ENCODE assay signal across 1 cellular context in genomic region chr5:179818746-179819295, GRCh38.
A peak's percentile ranks its signal among the peaks of the same experiment; 100 is the strongest.
TF ChIP-seq lines count a peak whose summit lies in the region.

No MANE protein-coding gene starts in this region.

TF ChIP-seq in HEK293, 187 proteins besides CTCF, POLR2A, EP300 and RAD21 (continued from another document and continues in another):
- TF ChIP-seq ZNF558 (tag by site-specific recombination; IDR thresholded peaks at IDR 0.05), result 0 out of 2 replicates have a peak, but pooled peaks have one; percentile 17
- peak; percentile 99 for TF ChIP-seq ZNF629 (tag by site-specific recombination; IDR thresholded peaks at IDR 0.05)
- TF ChIP-seq ZNF366 (tag by site-specific recombination; conservative IDR thresholded peaks at IDR 0.05), result peak; percentile 90
- peak; percentile 91 for TF ChIP-seq SP7 (tag by site-specific recombination; IDR thresholded peaks at IDR 0.05)
- no peak; the same call in 1 of the 2 replicates for TF ChIP-seq ZNF596 (tag by site-specific recombination; IDR thresholded peaks at IDR 0.05)
- 0 out of 2 replicates have a peak, but pooled peaks have one; percentile 28 for TF ChIP-seq YY1 (tag by site-specific recombination; IDR thresholded peaks at IDR 0.05)
- peak; percentile 82 for TF ChIP-seq ZNF394 (tag by site-specific recombination; IDR thresholded peaks at IDR 0.05; ENCODE audit: borderline replicate concordance)
- peak; percentile 92 for TF ChIP-seq WT1 (tag by site-specific recombination; IDR thresholded peaks at IDR 0.05)
- TF ChIP-seq, protein P1, sequence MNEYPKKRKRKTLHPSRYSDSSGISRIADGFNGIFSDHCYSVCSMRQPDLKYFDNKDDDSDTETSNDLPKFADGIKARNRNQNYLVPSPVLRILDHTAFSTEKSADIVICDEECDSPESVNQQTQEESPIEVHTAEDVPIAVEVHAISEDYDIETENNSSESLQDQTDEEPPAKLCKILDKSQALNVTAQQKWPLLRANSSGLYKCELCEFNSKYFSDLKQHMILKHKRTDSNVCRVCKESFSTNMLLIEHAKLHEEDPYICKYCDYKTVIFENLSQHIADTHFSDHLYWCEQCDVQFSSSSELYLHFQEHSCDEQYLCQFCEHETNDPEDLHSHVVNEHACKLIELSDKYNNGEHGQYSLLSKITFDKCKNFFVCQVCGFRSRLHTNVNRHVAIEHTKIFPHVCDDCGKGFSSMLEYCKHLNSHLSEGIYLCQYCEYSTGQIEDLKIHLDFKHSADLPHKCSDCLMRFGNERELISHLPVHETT (tag by site-specific recombination; IDR thresholded peaks at IDR 0.05), result peak; percentile 89
- peak; percentile 62 for TF ChIP-seq ZNF335 (tag by site-specific recombination; conservative IDR thresholded peaks at IDR 0.05)
- TF ChIP-seq INSM2 (tag by site-specific recombination; IDR thresholded peaks at IDR 0.05), result peak; percentile 72
- TF ChIP-seq, protein P2, sequence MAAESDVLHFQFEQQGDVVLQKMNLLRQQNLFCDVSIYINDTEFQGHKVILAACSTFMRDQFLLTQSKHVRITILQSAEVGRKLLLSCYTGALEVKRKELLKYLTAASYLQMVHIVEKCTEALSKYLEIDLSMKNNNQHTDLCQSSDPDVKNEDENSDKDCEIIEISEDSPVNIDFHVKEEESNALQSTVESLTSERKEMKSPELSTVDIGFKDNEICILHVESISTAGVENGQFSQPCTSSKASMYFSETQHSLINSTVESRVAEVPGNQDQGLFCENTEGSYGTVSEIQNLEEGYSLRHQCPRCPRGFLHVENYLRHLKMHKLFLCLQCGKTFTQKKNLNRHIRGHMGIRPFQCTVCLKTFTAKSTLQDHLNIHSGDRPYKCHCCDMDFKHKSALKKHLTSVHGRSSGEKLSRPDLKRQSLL (tag by site-specific recombination; IDR thresholded peaks at IDR 0.05), result 0 out of 2 replicates have a peak, but pooled peaks have one; percentile 37
- peak; percentile 99 for TF ChIP-seq ZEB2 (tag by site-specific recombination; IDR thresholded peaks at IDR 0.05)
- TF ChIP-seq, protein P3, sequence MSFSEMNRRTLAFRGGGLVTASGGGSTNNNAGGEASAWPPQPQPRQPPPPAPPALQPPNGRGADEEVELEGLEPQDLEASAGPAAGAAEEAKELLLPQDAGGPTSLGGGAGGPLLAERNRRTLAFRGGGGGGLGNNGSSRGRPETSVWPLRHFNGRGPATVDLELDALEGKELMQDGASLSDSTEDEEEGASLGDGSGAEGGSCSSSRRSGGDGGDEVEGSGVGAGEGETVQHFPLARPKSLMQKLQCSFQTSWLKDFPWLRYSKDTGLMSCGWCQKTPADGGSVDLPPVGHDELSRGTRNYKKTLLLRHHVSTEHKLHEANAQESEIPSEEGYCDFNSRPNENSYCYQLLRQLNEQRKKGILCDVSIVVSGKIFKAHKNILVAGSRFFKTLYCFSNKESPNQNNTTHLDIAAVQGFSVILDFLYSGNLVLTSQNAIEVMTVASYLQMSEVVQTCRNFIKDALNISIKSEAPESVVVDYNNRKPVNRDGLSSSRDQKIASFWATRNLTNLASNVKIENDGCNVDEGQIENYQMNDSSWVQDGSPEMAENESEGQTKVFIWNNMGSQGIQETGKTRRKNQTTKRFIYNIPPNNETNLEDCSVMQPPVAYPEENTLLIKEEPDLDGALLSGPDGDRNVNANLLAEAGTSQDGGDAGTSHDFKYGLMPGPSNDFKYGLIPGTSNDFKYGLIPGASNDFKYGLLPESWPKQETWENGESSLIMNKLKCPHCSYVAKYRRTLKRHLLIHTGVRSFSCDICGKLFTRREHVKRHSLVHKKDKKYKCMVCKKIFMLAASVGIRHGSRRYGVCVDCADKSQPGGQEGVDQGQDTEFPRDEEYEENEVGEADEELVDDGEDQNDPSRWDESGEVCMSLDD (tag by site-specific recombination; IDR thresholded peaks at IDR 0.05), result peak; percentile 99
- peak; percentile 28; the same call in 1 of the 2 replicates for TF ChIP-seq REST (tag by site-specific recombination; IDR thresholded peaks at IDR 0.05)
- TF ChIP-seq, protein P4, sequence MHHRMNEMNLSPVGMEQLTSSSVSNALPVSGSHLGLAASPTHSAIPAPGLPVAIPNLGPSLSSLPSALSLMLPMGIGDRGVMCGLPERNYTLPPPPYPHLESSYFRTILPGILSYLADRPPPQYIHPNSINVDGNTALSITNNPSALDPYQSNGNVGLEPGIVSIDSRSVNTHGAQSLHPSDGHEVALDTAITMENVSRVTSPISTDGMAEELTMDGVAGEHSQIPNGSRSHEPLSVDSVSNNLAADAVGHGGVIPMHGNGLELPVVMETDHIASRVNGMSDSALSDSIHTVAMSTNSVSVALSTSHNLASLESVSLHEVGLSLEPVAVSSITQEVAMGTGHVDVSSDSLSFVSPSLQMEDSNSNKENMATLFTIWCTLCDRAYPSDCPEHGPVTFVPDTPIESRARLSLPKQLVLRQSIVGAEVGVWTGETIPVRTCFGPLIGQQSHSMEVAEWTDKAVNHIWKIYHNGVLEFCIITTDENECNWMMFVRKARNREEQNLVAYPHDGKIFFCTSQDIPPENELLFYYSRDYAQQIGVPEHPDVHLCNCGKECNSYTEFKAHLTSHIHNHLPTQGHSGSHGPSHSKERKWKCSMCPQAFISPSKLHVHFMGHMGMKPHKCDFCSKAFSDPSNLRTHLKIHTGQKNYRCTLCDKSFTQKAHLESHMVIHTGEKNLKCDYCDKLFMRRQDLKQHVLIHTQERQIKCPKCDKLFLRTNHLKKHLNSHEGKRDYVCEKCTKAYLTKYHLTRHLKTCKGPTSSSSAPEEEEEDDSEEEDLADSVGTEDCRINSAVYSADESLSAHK (tag by site-specific recombination; IDR thresholded peaks at IDR 0.05), result 0 out of 2 replicates have a peak, but pooled peaks have one; percentile 13
- TF ChIP-seq MZF1 (tag by site-specific recombination; IDR thresholded peaks at IDR 0.05; ENCODE audit: borderline replicate concordance), result peak; percentile 90
- TF ChIP-seq ZNF843 (tag by site-specific recombination; IDR thresholded peaks at IDR 0.05), result peak; percentile 64; the same call in 1 of the 2 replicates
- TF ChIP-seq ZIC2 (tag by site-specific recombination; IDR thresholded peaks at IDR 0.05), result peak; percentile 72
- TF ChIP-seq RBAK (tag by site-specific recombination; IDR thresholded peaks at IDR 0.05), result no peak
- peak; percentile 96 for TF ChIP-seq PATZ1 (tag by site-specific recombination; IDR thresholded peaks at IDR 0.05)
- TF ChIP-seq ZNF560 (tag by site-specific recombination; IDR thresholded peaks at IDR 0.05; ENCODE audit: borderline replicate concordance), result no peak
- peak; percentile 86 for TF ChIP-seq ZNF76 (tag by site-specific recombination; IDR thresholded peaks at IDR 0.05; ENCODE audit: borderline replicate concordance, low read depth)
- TF ChIP-seq ZNF521 (tag by site-specific recombination; IDR thresholded peaks at IDR 0.05), result no peak
- TF ChIP-seq BCL11B (tag by site-specific recombination; IDR thresholded peaks at IDR 0.05; ENCODE audit: low read depth), result peak; percentile 93
- TF ChIP-seq KLF10 (tag by site-specific recombination; IDR thresholded peaks at IDR 0.05), result peak; percentile 99
- TF ChIP-seq, protein P5, sequence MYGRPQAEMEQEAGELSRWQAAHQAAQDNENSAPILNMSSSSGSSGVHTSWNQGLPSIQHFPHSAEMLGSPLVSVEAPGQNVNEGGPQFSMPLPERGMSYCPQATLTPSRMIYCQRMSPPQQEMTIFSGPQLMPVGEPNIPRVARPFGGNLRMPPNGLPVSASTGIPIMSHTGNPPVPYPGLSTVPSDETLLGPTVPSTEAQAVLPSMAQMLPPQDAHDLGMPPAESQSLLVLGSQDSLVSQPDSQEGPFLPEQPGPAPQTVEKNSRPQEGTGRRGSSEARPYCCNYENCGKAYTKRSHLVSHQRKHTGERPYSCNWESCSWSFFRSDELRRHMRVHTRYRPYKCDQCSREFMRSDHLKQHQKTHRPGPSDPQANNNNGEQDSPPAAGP (tag by site-specific recombination; IDR thresholded peaks at IDR 0.05), result peak; percentile 94
- TF ChIP-seq KLF9 (tag by site-specific recombination; IDR thresholded peaks at IDR 0.05; ENCODE audit: low read depth), result peak; percentile 69
- TF ChIP-seq ZNF501 (tag by site-specific recombination; IDR thresholded peaks at IDR 0.05), result peak; percentile 82
- TF ChIP-seq, protein P6, sequence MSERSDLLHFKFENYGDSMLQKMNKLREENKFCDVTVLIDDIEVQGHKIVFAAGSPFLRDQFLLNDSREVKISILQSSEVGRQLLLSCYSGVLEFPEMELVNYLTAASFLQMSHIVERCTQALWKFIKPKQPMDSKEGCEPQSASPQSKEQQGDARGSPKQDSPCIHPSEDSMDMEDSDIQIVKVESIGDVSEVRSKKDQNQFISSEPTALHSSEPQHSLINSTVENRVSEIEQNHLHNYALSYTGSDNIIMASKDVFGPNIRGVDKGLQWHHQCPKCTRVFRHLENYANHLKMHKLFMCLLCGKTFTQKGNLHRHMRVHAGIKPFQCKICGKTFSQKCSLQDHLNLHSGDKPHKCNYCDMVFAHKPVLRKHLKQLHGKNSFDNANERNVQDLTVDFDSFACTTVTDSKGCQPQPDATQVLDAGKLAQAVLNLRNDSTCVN (tag by site-specific recombination; optimal IDR thresholded peaks at IDR 0.05), result peak; percentile 63
- TF ChIP-seq ZSCAN5A (tag by site-specific recombination; IDR thresholded peaks at IDR 0.05), result 0 out of 2 replicates have a peak, but pooled peaks have one; percentile 52
- no peak for TF ChIP-seq ZBTB17 (tag by site-specific recombination; IDR thresholded peaks at IDR 0.05)
- peak; percentile 85 for TF ChIP-seq ZBTB48 (tag by site-specific recombination; IDR thresholded peaks at IDR 0.05)
- peak; percentile 96 for TF ChIP-seq GLIS2 (tag by site-specific recombination; IDR thresholded peaks at IDR 0.05)
- peak; percentile 54; the same call in 1 of the 2 replicates for TF ChIP-seq PRDM1 (tag by site-specific recombination; IDR thresholded peaks at IDR 0.05)
- TF ChIP-seq FEZF1 (tag by site-specific recombination; IDR thresholded peaks at IDR 0.05), result peak; percentile 19; the same call in 1 of the 2 replicates
- peak; percentile 97 for TF ChIP-seq GLIS1 (tag by site-specific recombination; IDR thresholded peaks at IDR 0.05)
- peak; percentile 83 for TF ChIP-seq ZNF561 (tag by site-specific recombination; IDR thresholded peaks at IDR 0.05; ENCODE audit: borderline replicate concordance)
